1 cellular context compared by ENCODE assay signal in genomic region chr17:75289832-75290337, GRCh38.
TF ChIP-seq lines count a peak whose summit lies in the region.

No MANE protein-coding gene starts in this region.

TF ChIP-seq in HepG2, 621 proteins besides CTCF, POLR2A, EP300 and RAD21 (continued from another document):
- TF ChIP-seq ZNF546 (CRISPR knock-in tag; conservative IDR thresholded peaks at IDR 0.05), result 0 out of 2 replicates have a peak, but pooled peaks have one; percentile 9
- TF ChIP-seq HNF4A (CRISPR knock-in tag; IDR thresholded peaks at IDR 0.05), result no peak
- no peak for TF ChIP-seq ZIK1 (CRISPR knock-in tag; IDR thresholded peaks at IDR 0.05; ENCODE audit: borderline replicate concordance, low read depth)
- TF ChIP-seq ZC3H4 (CRISPR knock-in tag; IDR thresholded peaks at IDR 0.05; ENCODE audit: borderline replicate concordance), result no peak
- TF ChIP-seq SATB2 (CRISPR knock-in tag; IDR thresholded peaks at IDR 0.05), result no peak
- no peak for TF ChIP-seq ZNF260 (CRISPR knock-in tag; IDR thresholded peaks at IDR 0.05; ENCODE audit: borderline replicate concordance, low read depth)
- TF ChIP-seq, protein P1, sequence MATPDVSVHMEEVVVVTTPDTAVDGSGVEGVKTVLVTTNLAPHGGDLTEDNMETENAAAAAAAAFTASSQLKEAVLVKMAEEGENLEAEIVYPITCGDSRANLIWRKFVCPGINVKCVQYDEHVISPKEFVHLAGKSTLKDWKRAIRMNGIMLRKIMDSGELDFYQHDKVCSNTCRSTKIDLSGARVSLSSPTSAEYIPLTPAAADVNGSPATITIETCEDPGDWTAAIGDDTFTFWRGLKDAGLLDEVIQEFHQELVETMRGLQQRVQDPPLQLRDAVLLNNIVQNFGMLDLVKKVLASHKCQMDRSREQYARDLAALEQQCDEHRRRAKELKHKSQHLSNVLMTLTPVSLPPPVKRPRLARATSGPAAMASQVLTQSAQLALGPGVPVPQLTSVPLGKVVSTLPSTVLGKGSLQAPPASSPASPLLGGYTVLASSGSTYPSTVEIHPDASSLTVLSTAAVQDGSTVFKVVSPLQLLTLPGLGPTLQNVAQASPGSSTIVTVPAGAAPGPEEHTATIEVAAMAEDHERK (CRISPR knock-in tag; IDR thresholded peaks at IDR 0.05; ENCODE audit: low read depth), result no peak
- no peak for TF ChIP-seq NR3C1 (CRISPR knock-in tag; IDR thresholded peaks at IDR 0.05)
- TF ChIP-seq ZBTB33 (CRISPR knock-in tag; IDR thresholded peaks at IDR 0.05), result peak; percentile 90
- TF ChIP-seq NFYB (CRISPR knock-in tag; IDR thresholded peaks at IDR 0.05), result no peak
- no peak for TF ChIP-seq CBX5 (CRISPR knock-in tag; IDR thresholded peaks at IDR 0.05; ENCODE audit: borderline replicate concordance)
- TF ChIP-seq TSC22D2 (CRISPR knock-in tag; IDR thresholded peaks at IDR 0.05; ENCODE audit: borderline replicate concordance), result no peak
- TF ChIP-seq KDM3A (CRISPR knock-in tag; IDR thresholded peaks at IDR 0.05; ENCODE audit: low read depth), result no peak
- no peak for TF ChIP-seq ZNF451 (CRISPR knock-in tag; IDR thresholded peaks at IDR 0.05)
- 0 out of 4 replicates have a peak, but pooled peaks of 1 of the 2 experiments have one; percentile 7 for TF ChIP-seq NR2F1 (CRISPR knock-in tag; IDR thresholded peaks at IDR 0.05)
- no peak for TF ChIP-seq GFI1 (CRISPR knock-in tag; IDR thresholded peaks at IDR 0.05; ENCODE audit: borderline replicate concordance)
- no peak for TF ChIP-seq ZNF761 (CRISPR knock-in tag; conservative IDR thresholded peaks at IDR 0.05)
- TF ChIP-seq ZFP82 (CRISPR knock-in tag; IDR thresholded peaks at IDR 0.05; ENCODE audit: borderline replicate concordance), result no peak
- TF ChIP-seq GPN1 (CRISPR knock-in tag; IDR thresholded peaks at IDR 0.05; ENCODE audit: borderline replicate concordance), result no peak
- TF ChIP-seq HDAC6 (IDR thresholded peaks at IDR 0.05; ENCODE audit: low read depth, low read length), result no peak
- TF ChIP-seq HMG20A (CRISPR knock-in tag; IDR thresholded peaks at IDR 0.05; ENCODE audit: borderline replicate concordance), result no peak
- no peak for TF ChIP-seq ZNF816 (CRISPR knock-in tag; IDR thresholded peaks at IDR 0.05; ENCODE audit: borderline replicate concordance)
- TF ChIP-seq THAP8 (CRISPR knock-in tag; IDR thresholded peaks at IDR 0.05; ENCODE audit: borderline replicate concordance), result no peak
- no peak for TF ChIP-seq JUNB (CRISPR knock-in tag; IDR thresholded peaks at IDR 0.05; ENCODE audit: borderline replicate concordance)
- no peak for TF ChIP-seq ZNF326 (CRISPR knock-in tag; IDR thresholded peaks at IDR 0.05; ENCODE audit: borderline replicate concordance)
- no peak for TF ChIP-seq BCL3 (CRISPR knock-in tag; IDR thresholded peaks at IDR 0.05)
- no peak for TF ChIP-seq SNAPC4 (CRISPR knock-in tag; IDR thresholded peaks at IDR 0.05)
- TF ChIP-seq RARA (CRISPR knock-in tag; IDR thresholded peaks at IDR 0.05), result no peak
- TF ChIP-seq IRF2 (CRISPR knock-in tag; IDR thresholded peaks at IDR 0.05), result no peak
- no peak for TF ChIP-seq ZBTB39 (CRISPR knock-in tag; IDR thresholded peaks at IDR 0.05)
- no peak for TF ChIP-seq ZNF574 (CRISPR knock-in tag; IDR thresholded peaks at IDR 0.05)
- TF ChIP-seq SIX4 (CRISPR knock-in tag; IDR thresholded peaks at IDR 0.05), result no peak
- no peak for TF ChIP-seq PRDM4 (CRISPR knock-in tag; IDR thresholded peaks at IDR 0.05; ENCODE audit: borderline replicate concordance)
- TF ChIP-seq HNF4G (IDR thresholded peaks at IDR 0.05; ENCODE audit: borderline replicate concordance, low read depth, low read length), result no peak
- no peak for TF ChIP-seq HNF4G (CRISPR knock-in tag; IDR thresholded peaks at IDR 0.05; ENCODE audit: borderline replicate concordance, low read depth)
- no peak for TF ChIP-seq ZBTB7A (CRISPR knock-in tag; IDR thresholded peaks at IDR 0.05)
- no peak for TF ChIP-seq ZFP37 (CRISPR knock-in tag; IDR thresholded peaks at IDR 0.05; ENCODE audit: borderline replicate concordance)
- TF ChIP-seq DRAP1 (CRISPR knock-in tag; IDR thresholded peaks at IDR 0.05), result no peak
- no peak for TF ChIP-seq SYNCRIP (IDR thresholded peaks at IDR 0.05; ENCODE audit: insufficient read depth, low read depth, low read length)
- no peak for TF ChIP-seq ZNF792 (CRISPR knock-in tag; IDR thresholded peaks at IDR 0.05)
- no peak for TF ChIP-seq ZNF773 (CRISPR knock-in tag; IDR thresholded peaks at IDR 0.05; ENCODE audit: borderline replicate concordance)
- no peak for TF ChIP-seq ELF4 (CRISPR knock-in tag; IDR thresholded peaks at IDR 0.05; ENCODE audit: borderline replicate concordance)
- no peak for TF ChIP-seq RBM39 (IDR thresholded peaks at IDR 0.05; ENCODE audit: low read depth, low read length, poor library complexity, severe bottlenecking)
- TF ChIP-seq RBFOX2 (IDR thresholded peaks at IDR 0.05; ENCODE audit: low read depth, low read length), result no peak
- TF ChIP-seq ZNF672 (CRISPR knock-in tag; IDR thresholded peaks at IDR 0.05), result no peak
